8 cellular contexts compared by ENCODE assay signal in genomic region chr14:32560213-32560857, GRCh38.
DNase-seq lines count a peak whose midpoint lies in the region; ATAC-seq and TF ChIP-seq lines count a peak whose summit lies in the region.

No MANE protein-coding gene starts in this region.

- TF ChIP-seq POLR2A in testis (IDR thresholded peaks at IDR 0.05) = no peak

- WGBS in testis, 2 donors = 45 to 51% methylated on average over 9 of the region's 9 CpGs

- intact Hi-C loops in testis (cut with DNase I; ENCODE audit: low total_unique reads) = no loop called here

- H3K27me3 ChIP-seq in endocrine pancreas (ENCODE audit: control insufficient read depth, insufficient read depth, low read length) (no peaks in the 10 kb centered on the region), testis (no peaks in the 10 kb centered on the region)

- H3K36me3 ChIP-seq in endocrine pancreas (ENCODE audit: control insufficient read depth, insufficient read depth, low read length) = no peaks in the 10 kb centered on the region
- H3K36me3 ChIP-seq in testis (ENCODE audit: low read depth, missing control alignments) = no peaks in the 10 kb centered on the region

- H3K4me1 ChIP-seq in endocrine pancreas (ENCODE audit: control insufficient read depth, insufficient read depth, low read length) (peaks cover 4% of the 10 kb centered on the region), testis (peaks cover 14% of the 10 kb centered on the region)

- no peak overlapping the region for H3K9ac ChIP-seq in endocrine pancreas (ENCODE audit: control insufficient read depth, insufficient read depth, low read length)

- peak; percentile 19 to 36 for DNase-seq in activated T-cell treated with anti-CD3 and anti-CD28 coated beads, Interleukin-2, amount 50 U/mL, for 48 hours
- DNase-seq in activated T-cell treated with anti-CD3 and anti-CD28 coated beads, Interleukin-2, amount 50 U/mL, for 1 hour = no peak
- DNase-seq in NCI-H1694 treated with DMSO at 0.1 percent for 48 hours (lab: John Stamatoyannopoulos, UW) (peak; percentile 90), SW480 (ENCODE audit: low spot score) (peak; percentile 66), lung microvascular endothelial cell (ENCODE audit: low read depth in 2 of 2) (peak; percentile 77 to 86), testis (peak; percentile 72)

- TF ChIP-seq CTCF in testis (IDR thresholded peaks at IDR 0.05) = peak; percentile 69 to 82 (median 80)

- no peaks in the 10 kb centered on the region for H3K9me3 ChIP-seq in endocrine pancreas (ENCODE audit: control insufficient read depth, low read length)
- no peaks in the 10 kb centered on the region for H3K9me3 ChIP-seq in testis

- H3K27ac ChIP-seq in testis = no peak overlapping the region

- ATAC-seq in HG02642 (IDR thresholded peaks at IDR 0.05; ENCODE audit: poor library complexity, unreplicated experiment) = peak; percentile 87

- H3K4me3 ChIP-seq in endocrine pancreas (ENCODE audit: control insufficient read depth, insufficient read depth, low read length) (peak overlapping the region; percentile 3), testis (no peak overlapping the region)
